Comparison of ENCODE assay signal across 8 cellular contexts in the genomic region with DNA sequence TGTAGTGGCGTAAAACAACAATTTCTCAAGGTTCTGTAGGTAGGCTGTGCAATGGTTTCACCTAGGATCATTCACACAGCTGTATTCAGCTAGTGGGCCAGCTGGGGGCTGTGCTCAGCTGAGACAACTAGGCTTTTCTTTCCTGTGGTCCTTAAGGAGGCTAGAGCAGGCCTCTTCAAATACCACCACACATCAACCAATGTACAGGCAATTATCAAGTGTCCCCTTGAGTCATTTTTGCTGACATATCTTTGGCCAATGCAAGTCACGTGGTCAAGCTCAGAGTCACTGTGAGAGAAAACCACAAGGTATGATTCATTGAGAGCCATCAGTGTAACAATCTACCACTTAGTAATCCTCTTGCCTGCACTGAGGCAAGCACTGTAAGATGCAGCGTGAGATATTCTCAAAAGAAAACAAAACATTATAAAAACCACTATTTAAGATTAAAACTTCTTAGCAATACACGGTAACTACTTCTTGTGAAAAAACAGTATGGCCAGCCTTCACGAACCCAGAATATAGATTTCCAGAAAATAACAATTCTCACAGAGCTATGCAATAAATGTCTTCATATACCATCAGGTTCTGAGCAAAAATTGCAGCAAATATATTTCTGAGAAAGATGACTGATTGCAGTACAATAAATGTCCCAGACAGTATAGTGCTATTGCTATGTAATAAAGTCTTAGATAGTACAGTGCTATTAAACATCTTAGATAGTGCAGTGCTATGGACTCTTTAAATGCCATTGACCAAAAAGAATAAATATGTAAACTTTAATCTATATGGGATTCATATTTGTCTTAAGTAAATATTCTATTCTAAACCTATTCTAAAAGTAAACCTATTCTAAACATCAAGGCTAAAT. TPM values are rescaled to one million over a fixed set of nuclear protein-coding genes. Genes with fewer than 3 reads are reported as not detected.
A peak's percentile ranks its signal among the peaks of the same experiment; 100 is the strongest.
DNase-seq lines count a peak whose midpoint lies in the region; ATAC-seq, FAIRE-seq and TF ChIP-seq lines count a peak whose summit lies in the region.

No MANE protein-coding gene starts in this region.

- 92 to 94% methylated on average over 4 to 5 of the region's 5 CpGs for WGBS in endodermal cell (ENCODE audit: insufficient coverage in 1 of 2, insufficient read length in 1 of 2), 2 experiments

- POLR2A ChIA-PET in CD4-positive, alpha-beta T cell (lab: Charles Lee), result interaction anchor here (0.6 kb wide), 1 partner anchor 639 kb away, joined by 3 read pairs; no protein-coding TSS in a partner anchor

- H3K4me1 Mint-ChIP-seq in CD4-positive, alpha-beta T cell (ENCODE audit: low read depth), result peaks cover 17% of the 10 kb centered on the region
- H3K4me1 Mint-ChIP-seq in endodermal cell, result no peaks in the 10 kb centered on the region

- no peaks in the 10 kb centered on the region for H3K4me1 ChIP-seq in endodermal cell (ENCODE audit: control insufficient read depth, insufficient read depth, low read length)

- no peaks in the 10 kb centered on the region for H3K27me3 ChIP-seq in CD4-positive, alpha-beta T cell (ENCODE audit: control insufficient read depth, insufficient read depth, low read length)
- H3K27me3 ChIP-seq in bronchial epithelial cell (ENCODE audit: control insufficient read depth, insufficient read depth, low read length) (no peaks in the 10 kb centered on the region), endodermal cell (ENCODE audit: control insufficient read depth, insufficient read depth, low read length, poor library complexity, severe bottlenecking) (no peaks in the 10 kb centered on the region)

- intact Hi-C loops in CD4-positive, alpha-beta T cell (cut with DNase I, micrococcal nuclease), result no loop called here

- H3K4me3 Mint-ChIP-seq in CD4-positive, alpha-beta T cell, result no peak overlapping the region
- no peak overlapping the region for H3K4me3 Mint-ChIP-seq in endodermal cell

- peak in 4 of 10 experiments; percentile 0 to 23 (median 4) for DNase-seq in CD4-positive, alpha-beta T cell
- DNase-seq in SW 1271 (lab: John Stamatoyannopoulos, UW) (peak; percentile 78 to 84), bronchial epithelial cell (ENCODE audit: low read depth) (peak; percentile 98), endodermal cell (no peak)
- peak; percentile 10 for DNase-seq in stimulated activated CD4-positive, alpha-beta T cell treated with anti-CD3 and anti-CD28 coated beads, Interleukin-2, amount 100 ng/mL, for 4 hours (ENCODE audit: low read depth)

- peak; percentile 62 for ATAC-seq in CD4-positive, alpha-beta T cell (ENCODE audit: poor library complexity)
- ATAC-seq in HG02885 (IDR thresholded peaks at IDR 0.05; ENCODE audit: poor library complexity, unreplicated experiment), result peak; percentile 50
- ATAC-seq in HG03439 (IDR thresholded peaks at IDR 0.05; ENCODE audit: unreplicated experiment), result no peak
- ATAC-seq in HG03196 (IDR thresholded peaks at IDR 0.05; ENCODE audit: unreplicated experiment), result no peak

- no peak overlapping the region for H3K9ac ChIP-seq in endodermal cell (ENCODE audit: extremely low read depth, low read length, poor library complexity, severe bottlenecking)

- H3K9me3 ChIP-seq in CD4-positive, alpha-beta T cell (ENCODE audit: control insufficient read depth, low read length), result no peaks in the 10 kb centered on the region
- no peaks in the 10 kb centered on the region for H3K9me3 ChIP-seq in endodermal cell (ENCODE audit: control insufficient read depth, low read length)

- FAIRE-seq in bronchial epithelial cell (lab: Jason Lieb, UNC), result peak; percentile 72

- no peaks in the 10 kb centered on the region for H3K9me3 Mint-ChIP-seq in CD4-positive, alpha-beta T cell
- no peaks in the 10 kb centered on the region for H3K9me3 Mint-ChIP-seq in endodermal cell

- H3K27ac Mint-ChIP-seq in CD4-positive, alpha-beta T cell, result no peak overlapping the region
- no peak overlapping the region for H3K27ac Mint-ChIP-seq in endodermal cell

- CTCF ChIA-PET in CD4-positive, alpha-beta T cell (lab: Charles Lee), result interaction anchor here (0.5 kb wide), 1 partner anchor 86 kb away, joined by 3 read pairs; no protein-coding TSS in a partner anchor

- peaks cover 18% of the 10 kb centered on the region for H3K36me3 Mint-ChIP-seq in CD4-positive, alpha-beta T cell (ENCODE audit: low read depth)
- peaks cover 4% of the 10 kb centered on the region for H3K36me3 Mint-ChIP-seq in endodermal cell (ENCODE audit: low read depth)

- no peak for TF ChIP-seq CTCF in CD4-positive, alpha-beta T cell (IDR thresholded peaks at IDR 0.05)
- TF ChIP-seq CTCF in bronchial epithelial cell (IDR thresholded peaks at IDR 0.05; ENCODE audit: insufficient read depth, low read length, severe bottlenecking) (no peak), endodermal cell (conservative IDR thresholded peaks at IDR 0.05) (no peak)

- no peak overlapping the region for H3K27ac ChIP-seq in CD4-positive, alpha-beta T cell (ENCODE audit: low read depth, low read length)
- H3K27ac ChIP-seq in endodermal cell (ENCODE audit: low read depth, low read length), result no peak overlapping the region

- H3K4me3 ChIP-seq in bronchial epithelial cell (ENCODE audit: low read depth, low read length) (no peak overlapping the region), endodermal cell (ENCODE audit: low read length) (no peak overlapping the region)

- H3K27me3 Mint-ChIP-seq in CD4-positive, alpha-beta T cell, result no peaks in the 10 kb centered on the region
- H3K27me3 Mint-ChIP-seq in endodermal cell (ENCODE audit: insufficient read depth), result no peaks in the 10 kb centered on the region

- H3K36me3 ChIP-seq in bronchial epithelial cell (ENCODE audit: control insufficient read depth, insufficient read depth, low read length), result no peaks in the 10 kb centered on the region
- H3K36me3 ChIP-seq in endodermal cell (ENCODE audit: control insufficient read depth, insufficient read depth, low read length), result no peaks in the 10 kb centered on the region

RNA-seq across cellular contexts. Expression of a gene that starts 55.3 kb away (rescaled TPM):
- 1 to 10 TPM; 7.2 to 8.3 TPM for total RNA-seq in CD4-positive, alpha-beta T cell
- total RNA-seq in bronchial epithelial cell (7.7 and 11.6 TPM in 2 replicates), endodermal cell (10 to 100 TPM; 28.1 to 32.3 TPM)
- polyA plus RNA-seq in endodermal cell (2013, experiment 1 of 2), result 29.2 TPM
- 38.8 TPM for polyA plus RNA-seq in endodermal cell (2013, experiment 2 of 2)

RNA-seq across cellular contexts. Expression of a gene that starts 55.7 kb away (rescaled TPM):
- total RNA-seq in CD4-positive, alpha-beta T cell, result 10 to 100 TPM; 10.0 to 10.6 TPM
- total RNA-seq in bronchial epithelial cell (23.4 and 31.1 TPM in 2 replicates), endodermal cell (10 to 100 TPM; 16.8 to 18.4 TPM)
- 14.2 TPM for polyA plus RNA-seq in endodermal cell (2013, experiment 1 of 2)
- polyA plus RNA-seq in endodermal cell (2013, experiment 2 of 2), result 12.9 TPM

Comparison
In these comparisons a context has a peak if more than half of its experiments do, and no peak if none do; other contexts are left out.
1. ATAC-seq: peak in CD4-positive, alpha-beta T cell (single experiment) and HG02885 (single experiment); none in HG03439 (single experiment) and HG03196 (single experiment).